Comparison of ENCODE assay signal across 1 cellular context in the genomic region with DNA sequence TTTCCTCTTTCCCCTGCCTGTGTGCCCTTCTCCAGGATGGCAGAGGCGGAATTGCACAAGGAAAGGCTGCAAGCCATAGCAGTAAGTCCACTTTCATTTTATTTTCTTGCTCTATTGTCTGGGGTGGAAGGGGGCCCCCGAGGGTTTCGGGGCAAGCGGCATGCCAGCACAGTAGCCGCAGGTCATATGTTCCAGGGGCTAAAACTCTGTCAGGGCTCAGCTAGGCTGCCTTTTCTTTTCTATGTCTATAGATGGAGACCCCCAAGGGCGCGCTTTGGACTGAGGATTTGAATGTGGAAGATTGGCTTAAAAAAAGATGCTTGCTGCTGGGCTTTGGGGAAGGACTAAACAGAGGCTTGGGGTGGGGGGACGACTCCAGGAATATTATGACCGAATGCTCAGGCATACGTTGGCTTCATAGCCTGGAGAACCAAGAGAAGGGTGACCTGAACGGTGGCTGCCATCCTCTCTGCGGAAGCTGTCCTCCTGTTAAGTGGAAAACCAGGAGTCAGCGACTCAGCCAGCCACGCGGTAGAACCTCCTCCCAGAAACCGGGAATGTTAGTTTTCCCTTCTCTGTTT.
TF ChIP-seq lines count a peak whose summit lies in the region.

No MANE protein-coding gene starts in this region.

TF ChIP-seq in A549, 52 proteins besides CTCF, POLR2A, EP300 and RAD21 (continued from another document):
- TF ChIP-seq, protein P1, sequence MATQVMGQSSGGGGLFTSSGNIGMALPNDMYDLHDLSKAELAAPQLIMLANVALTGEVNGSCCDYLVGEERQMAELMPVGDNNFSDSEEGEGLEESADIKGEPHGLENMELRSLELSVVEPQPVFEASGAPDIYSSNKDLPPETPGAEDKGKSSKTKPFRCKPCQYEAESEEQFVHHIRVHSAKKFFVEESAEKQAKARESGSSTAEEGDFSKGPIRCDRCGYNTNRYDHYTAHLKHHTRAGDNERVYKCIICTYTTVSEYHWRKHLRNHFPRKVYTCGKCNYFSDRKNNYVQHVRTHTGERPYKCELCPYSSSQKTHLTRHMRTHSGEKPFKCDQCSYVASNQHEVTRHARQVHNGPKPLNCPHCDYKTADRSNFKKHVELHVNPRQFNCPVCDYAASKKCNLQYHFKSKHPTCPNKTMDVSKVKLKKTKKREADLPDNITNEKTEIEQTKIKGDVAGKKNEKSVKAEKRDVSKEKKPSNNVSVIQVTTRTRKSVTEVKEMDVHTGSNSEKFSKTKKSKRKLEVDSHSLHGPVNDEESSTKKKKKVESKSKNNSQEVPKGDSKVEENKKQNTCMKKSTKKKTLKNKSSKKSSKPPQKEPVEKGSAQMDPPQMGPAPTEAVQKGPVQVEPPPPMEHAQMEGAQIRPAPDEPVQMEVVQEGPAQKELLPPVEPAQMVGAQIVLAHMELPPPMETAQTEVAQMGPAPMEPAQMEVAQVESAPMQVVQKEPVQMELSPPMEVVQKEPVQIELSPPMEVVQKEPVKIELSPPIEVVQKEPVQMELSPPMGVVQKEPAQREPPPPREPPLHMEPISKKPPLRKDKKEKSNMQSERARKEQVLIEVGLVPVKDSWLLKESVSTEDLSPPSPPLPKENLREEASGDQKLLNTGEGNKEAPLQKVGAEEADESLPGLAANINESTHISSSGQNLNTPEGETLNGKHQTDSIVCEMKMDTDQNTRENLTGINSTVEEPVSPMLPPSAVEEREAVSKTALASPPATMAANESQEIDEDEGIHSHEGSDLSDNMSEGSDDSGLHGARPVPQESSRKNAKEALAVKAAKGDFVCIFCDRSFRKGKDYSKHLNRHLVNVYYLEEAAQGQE (IDR thresholded peaks at IDR 0.05) = no peak
- TF ChIP-seq CEBPB (IDR thresholded peaks at IDR 0.05) (no peak), ZSCAN20 (CRISPR knock-in tag; IDR thresholded peaks at IDR 0.05) (no peak), RCOR1 (IDR thresholded peaks at IDR 0.05; ENCODE audit: low read depth, low read length) (no peak), ZC3H11A (IDR thresholded peaks at IDR 0.05) (no peak), NPAS2 (CRISPR knock-in tag; IDR thresholded peaks at IDR 0.05; ENCODE audit: borderline replicate concordance) (no peak), TFCP2L1 (CRISPR knock-in tag; IDR thresholded peaks at IDR 0.05) (no peak), HOXB13 (CRISPR knock-in tag; IDR thresholded peaks at IDR 0.05; ENCODE audit: low read depth) (no peak)
- TF ChIP-seq, protein P2, sequence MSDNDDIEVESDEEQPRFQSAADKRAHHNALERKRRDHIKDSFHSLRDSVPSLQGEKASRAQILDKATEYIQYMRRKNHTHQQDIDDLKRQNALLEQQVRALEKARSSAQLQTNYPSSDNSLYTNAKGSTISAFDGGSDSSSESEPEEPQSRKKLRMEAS (IDR thresholded peaks at IDR 0.05) = no peak
